ENCODE assay signal across 8 cellular contexts in genomic region chr10:22341190-22341935, GRCh38. TPM values are rescaled to one million over a fixed set of nuclear protein-coding genes. Genes with fewer than 3 reads are reported as not detected.
DNase-seq lines count a peak whose midpoint lies in the region; ATAC-seq and TF ChIP-seq lines count a peak whose summit lies in the region.

No MANE protein-coding gene starts in this region.

- H3K9me3 Mint-ChIP-seq in brain, result peaks cover 0 to 19% (median 8%) of the 10 kb centered on the region in 5 experiments

- intact Hi-C loops in right lobe of liver (cut with DNase I) (no loop called here), testis (cut with DNase I; ENCODE audit: low total_unique reads) (loop anchor here (10.0 kb wide), 1 partner anchor 93 kb away; no protein-coding TSS in a partner anchor)

- DNase-seq in DMS53 treated with DMSO at 0.1 percent for 48 hours (lab: John Stamatoyannopoulos, UW; ENCODE audit: unreplicated experiment), result peak; percentile 55
- no peak for DNase-seq in right lobe of liver
- no peak for DNase-seq in testis
- no peak for DNase-seq in NCI-H82 treated with DMSO at 0.1 percent for 48 hours (lab: John Stamatoyannopoulos, UW; ENCODE audit: unreplicated experiment)
- no peak for DNase-seq in GM10266 (ENCODE audit: extremely low spot score)

- whole genome bisulfite sequencing in right lobe of liver (ENCODE audit: insufficient coverage, low coverage, low lambda C conversion rate, missing lambda C conversion rate), result 2% methylated on average over 24 of the region's 40 CpGs
- 5 to 10% methylated on average over 28 to 40 of the region's 40 CpGs for WGBS in testis, 2 donors

- ATAC-seq in GM21515 (IDR thresholded peaks at IDR 0.05; ENCODE audit: unreplicated experiment), result peak; percentile 14
- peak; percentile 47 to 58 (median 52) for ATAC-seq in right lobe of liver

- no peaks in the 10 kb centered on the region for H3K36me3 Mint-ChIP-seq in brain

- H3K9me3 ChIP-seq in right lobe of liver (no peaks in the 10 kb centered on the region), testis (no peaks in the 10 kb centered on the region)

- H4K20me1 ChIP-seq in KMS-11 (ENCODE audit: insufficient read depth), result no peaks in the 10 kb centered on the region

- peak overlapping the region; percentile 76 to 87 (median 80) for H3K4me3 Mint-ChIP-seq in brain

- H3K4me1 Mint-ChIP-seq in brain, result peaks cover 31% of the 10 kb centered on the region

- peak overlapping the region; percentile 42 for H2AFZ ChIP-seq in KMS-11 (ENCODE audit: low read depth)

- TF ChIP-seq CTCF in KMS-11 (conservative IDR thresholded peaks at IDR 0.05; ENCODE audit: low read depth, low read length) (no peak), brain (conservative IDR thresholded peaks at IDR 0.05) (no peak), right lobe of liver (IDR thresholded peaks at IDR 0.05) (no peak), testis (IDR thresholded peaks at IDR 0.05) (no peak), GM10266 (IDR thresholded peaks at IDR 0.05; ENCODE audit: control insufficient read depth, insufficient read depth, low read depth, missing control alignments) (no peak)

- H3K36me3 ChIP-seq in KMS-11 (ENCODE audit: insufficient read depth), result no peaks in the 10 kb centered on the region
- H3K36me3 ChIP-seq in right lobe of liver, result no peaks in the 10 kb centered on the region
- no peaks in the 10 kb centered on the region for H3K36me3 ChIP-seq in testis (ENCODE audit: low read depth, missing control alignments)

- peak overlapping the region; percentile 84 for H3K4me2 ChIP-seq in KMS-11

- H3K79me2 ChIP-seq in KMS-11 (ENCODE audit: insufficient read depth, low read depth), result peaks cover 56% of the 10 kb centered on the region

- peaks cover 94% of the 10 kb centered on the region for H3K27me3 Mint-ChIP-seq in brain

- H3K27ac Mint-ChIP-seq in brain, result no peak overlapping the region

- TF ChIP-seq POLR2A in right lobe of liver (IDR thresholded peaks at IDR 0.05), result no peak
- no peak for TF ChIP-seq POLR2A in testis (IDR thresholded peaks at IDR 0.05)

- no peaks in the 10 kb centered on the region for H3K27me3 ChIP-seq in KMS-11 (ENCODE audit: insufficient read depth, low read depth)
- peaks cover 28 to 66% of the 10 kb centered on the region in 2 donors for H3K27me3 ChIP-seq in right lobe of liver
- H3K27me3 ChIP-seq in testis, result no peaks in the 10 kb centered on the region

- H3K4me3 ChIP-seq in KMS-11 (IDR thresholded peaks at IDR 0.05; ENCODE audit: insufficient read depth, low read depth, low read length) (peak overlapping the region; percentile 39), right lobe of liver (peak overlapping the region; percentile 75 to 85 (median 75)), testis (peak overlapping the region; percentile 84 to 94)

- H3K9ac ChIP-seq in KMS-11, result peak overlapping the region; percentile 95

- peak overlapping the region; percentile 92 for H3K27ac ChIP-seq in KMS-11
- H3K27ac ChIP-seq in right lobe of liver, result peak overlapping the region; percentile 89 to 98 (median 95)
- peak overlapping the region; percentile 98 to 99 for H3K27ac ChIP-seq in testis

- H3K4me1 ChIP-seq in KMS-11 (ENCODE audit: low read depth, poor library complexity, severe bottlenecking) (peaks cover 35% of the 10 kb centered on the region), right lobe of liver (peaks cover 0 to 7% (median 3%) of the 10 kb centered on the region in 4 donors), testis (peaks cover 11% of the 10 kb centered on the region)

RNA-seq across cellular contexts. Expression of gene SPAG6, which starts 3.9 kb away (rescaled TPM):
- polyA plus RNA-seq in brain (ENCODE audit: insufficient read depth, low read depth, low replicate concordance) (16.3 TPM), testis (ENCODE audit: insufficient read depth, low read depth, low replicate concordance) (258 TPM)
- total RNA-seq in right lobe of liver (not detected), testis (100 to 1,000 TPM in 1 of 2 donors, 10 to 100 TPM in 1; 77.4 to 103 TPM)

RNA-seq across cellular contexts. Expression of gene BMI1, which starts 20.5 kb away (rescaled TPM):
- polyA plus RNA-seq in brain (ENCODE audit: insufficient read depth, low read depth, low replicate concordance) (32.5 TPM), testis (ENCODE audit: insufficient read depth, low read depth, low replicate concordance) (56.3 TPM)
- total RNA-seq in right lobe of liver (10 to 100 TPM; 23.7 to 36.6 (median 27.8) TPM), testis (100 to 1,000 TPM; 111 to 120 TPM)

RNA-seq across cellular contexts. Expression of gene COMMD3, which starts 25.2 kb away (rescaled TPM):
- 64.7 TPM for polyA plus RNA-seq in brain (ENCODE audit: insufficient read depth, low read depth, low replicate concordance)
- total RNA-seq in right lobe of liver, result 10 to 100 TPM; 23.2 to 39.0 (median 32.0) TPM
- 10 to 100 TPM; 40.6 to 42.5 TPM for total RNA-seq in testis
- 70.2 TPM for polyA plus RNA-seq in testis (ENCODE audit: insufficient read depth, low read depth, low replicate concordance)

Comparison
In these comparisons a context has a peak if more than half of its experiments do, and no peak if none do; other contexts are left out.
1. H3K4me3 ChIP-seq: peak in every context shown above with its lines; median percentile 89 in testis; 75 in right lobe of liver; 39 in KMS-11.
2. RNA of gene SPAG6, which starts 3.9 kb away (total RNA-seq): 77.4 to 103 TPM in testis; not detected in right lobe of liver; every median in the first group is over 10 times any median in the second.
3. Peak in every context shown above with its lines, with median percentiles within 50 percentile points of each other: H3K27ac ChIP-seq.